In the genomic region with DNA sequence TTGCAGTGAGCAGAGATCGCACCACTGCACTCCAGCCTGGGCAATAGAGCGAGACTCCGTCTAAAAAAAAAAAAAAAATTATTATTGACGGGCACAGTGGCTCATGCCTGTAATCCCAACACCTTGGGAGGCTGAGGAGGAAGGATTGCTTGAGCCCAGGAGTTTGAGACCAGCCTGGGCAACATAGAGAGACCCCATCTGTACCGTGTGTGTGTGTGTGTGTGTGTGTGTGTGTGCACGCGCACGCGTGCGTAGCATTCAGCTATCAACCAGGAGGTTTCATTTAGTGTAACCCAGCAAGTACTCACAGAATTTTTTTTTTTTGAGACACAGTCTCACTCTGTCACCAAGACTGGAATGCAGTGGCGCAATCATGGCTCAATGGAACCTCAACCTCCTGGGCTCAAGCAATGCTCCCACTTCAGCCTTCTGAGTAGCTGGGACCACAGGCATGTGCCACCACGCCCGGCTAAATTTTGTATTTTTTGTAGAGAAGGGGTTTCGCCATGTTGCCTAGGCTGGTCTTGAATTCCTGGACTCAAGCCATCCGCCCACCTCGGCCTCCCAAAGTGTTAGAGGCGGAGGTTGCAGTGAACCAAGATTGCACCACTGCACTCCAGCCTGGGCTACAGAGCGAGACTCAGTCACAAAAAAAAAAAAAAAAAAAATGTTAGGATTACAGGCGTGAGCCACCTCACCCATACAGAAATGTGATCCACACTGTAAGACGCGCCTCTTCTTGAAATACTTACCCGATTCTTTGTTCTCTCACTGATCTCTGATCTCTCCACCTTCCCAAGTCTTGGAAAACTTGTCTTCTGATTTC, we compare ENCODE assay signal across 8 cellular contexts. TPM values are rescaled to one million over a fixed set of nuclear protein-coding genes. Genes with fewer than 3 reads are reported as not detected.
A peak's percentile ranks its signal among the peaks of the same experiment; 100 is the strongest.
DNase-seq lines count a peak whose midpoint lies in the region; ATAC-seq, FAIRE-seq and TF ChIP-seq lines count a peak whose summit lies in the region.
"Not testable (repeated sequence)": the region's sequence is repeated elsewhere in the genome, so short reads cannot be mapped to it uniquely, and the experiment has no call there.

No MANE protein-coding gene starts in this region.

- H3K4me1 Mint-ChIP-seq in HFFc6 (ENCODE audit: low read depth) (peaks cover 40% of the 10 kb centered on the region), nephron progenitor cell (peaks cover 40% of the 10 kb centered on the region)
- peaks cover 20% of the 10 kb centered on the region for H3K4me1 Mint-ChIP-seq in stimulated activated naive CD8-positive, alpha-beta T cell treated with anti-CD3 and anti-CD28 coated beads, Interleukin-15, amount 100 ng/mL, for 72 hours

- peak overlapping the region; percentile 86 for H3K9ac ChIP-seq in keratinocyte (ENCODE audit: control insufficient read depth, extremely low read depth, insufficient read depth, low read length)

- H3K27ac Mint-ChIP-seq in HFFc6 (peak overlapping the region; percentile 98), nephron progenitor cell (peak overlapping the region; percentile 60)
- H3K27ac Mint-ChIP-seq in stimulated activated naive CD8-positive, alpha-beta T cell treated with anti-CD3 and anti-CD28 coated beads, Interleukin-15, amount 100 ng/mL, for 72 hours: peak overlapping the region in 1 of 2 donors; percentile 76

- CTCF ChIA-PET in BJ (lab: Yijun Ruan, JAX): interaction anchor here (1.4 to 7.1 kb wide), 4 partner anchors 8 to 93 kb away, joined by 4 to 54 read pairs (median 14); no protein-coding TSS in a partner anchor

- 77 to 85% methylated on average over 22 of the region's 22 CpGs for WGBS in esophagus, 2 donors

- dilution Hi-C loops in keratinocyte (cut with MboI; ENCODE audit: extremely low pct_ligation_motif_present, low sequenced_read_pairs): not testable (repeated sequence)

- H4K20me1 ChIP-seq in keratinocyte (ENCODE audit: control insufficient read depth, extremely low read depth, insufficient read depth, low read length): not testable (repeated sequence)

- not testable (repeated sequence) for ATAC-seq in stimulated activated naive CD8-positive, alpha-beta T cell treated with anti-CD3 and anti-CD28 coated beads, Interleukin-15, amount 100 ng/mL, for 72 hours

- DNase-seq in BJ (ENCODE audit: low read depth) (peak; percentile 30), HFFc6 (peak; percentile 34), RCC 7860 (ENCODE audit: low spot score) (peak; percentile 42), amniotic epithelial cell (ENCODE audit: low read depth) (peak; percentile 42)
- DNase-seq in keratinocyte (ENCODE audit: low read depth, low spot score); nephron progenitor cell; stimulated activated naive CD8-positive, alpha-beta T cell treated with anti-CD3 and anti-CD28 coated beads, Interleukin-15, amount 100 ng/mL, for 72 hours: not testable (repeated sequence)

- H3K4me3 ChIP-seq in BJ (ENCODE audit: low read depth, low read length); esophagus (ENCODE audit: low read depth in 1 of 2, low read length in 2 of 2): not testable (repeated sequence)
- peak overlapping the region in 1 of 3 experiments; percentile 73 for H3K4me3 ChIP-seq in keratinocyte (ENCODE audit: control insufficient read depth in 2 of 3, extremely low read depth in 1 of 3, insufficient read depth in 2 of 3, low read depth in 1 of 3, low read length in 3 of 3)

- H3K27ac ChIP-seq in esophagus (ENCODE audit: low read depth in 2 of 2, low read length in 1 of 2): peak overlapping the region; percentile 32 to 59
- peak overlapping the region; percentile 93 for H3K27ac ChIP-seq in keratinocyte (ENCODE audit: control insufficient read depth, insufficient read depth, low read length)

- H3K4me2 ChIP-seq in keratinocyte (ENCODE audit: control insufficient read depth, extremely low read depth, insufficient read depth, low read depth, low read length): peak overlapping the region; percentile 89

- H3K27me3 ChIP-seq in BJ (ENCODE audit: control insufficient read depth, insufficient read depth, low read length); esophagus (ENCODE audit: control insufficient read depth in 1 of 2, insufficient read depth in 2 of 2, low read length in 2 of 2); keratinocyte (ENCODE audit: control insufficient read depth, extremely low read depth, insufficient read depth, low read length): not testable (repeated sequence)

- POLR2A ChIA-PET in BJ (lab: Charles Lee): not testable (repeated sequence)

- H3K36me3 ChIP-seq in BJ (ENCODE audit: control insufficient read depth, insufficient read depth, low read length); esophagus (ENCODE audit: control insufficient read depth in 2 of 2, insufficient read depth in 2 of 2, low read length in 1 of 2); keratinocyte (ENCODE audit: control insufficient read depth in 2 of 2, extremely low read depth in 1 of 2, insufficient read depth in 2 of 2, low read length in 2 of 2): not testable (repeated sequence)

- not testable (repeated sequence) for TF ChIP-seq CTCF in BJ (IDR thresholded peaks at IDR 0.05; ENCODE audit: insufficient read depth, low read depth, low read length); HFFc6 (IDR thresholded peaks at IDR 0.05); keratinocyte (optimal IDR thresholded peaks at IDR 0.05 in 1 of 3, IDR thresholded peaks at IDR 0.05 in 1 of 3, conservative IDR thresholded peaks at IDR 0.05 in 1 of 3; ENCODE audit: extremely low read depth in 1 of 3, insufficient read depth in 2 of 3, low read length in 3 of 3); nephron progenitor cell (IDR thresholded peaks at IDR 0.05)

- not testable (repeated sequence) for H3K9me3 Mint-ChIP-seq in HFFc6; nephron progenitor cell; stimulated activated naive CD8-positive, alpha-beta T cell treated with anti-CD3 and anti-CD28 coated beads, Interleukin-15, amount 100 ng/mL, for 72 hours

- not testable (repeated sequence) for FAIRE-seq in RCC 7860 (lab: Jason Lieb, UNC)
- peak; percentile 52 for FAIRE-seq in keratinocyte (lab: Jason Lieb, UNC)

- H3K27me3 Mint-ChIP-seq in HFFc6 (ENCODE audit: insufficient read depth); nephron progenitor cell (ENCODE audit: low read depth, poor library complexity); stimulated activated naive CD8-positive, alpha-beta T cell treated with anti-CD3 and anti-CD28 coated beads, Interleukin-15, amount 100 ng/mL, for 72 hours: not testable (repeated sequence)

- not testable (repeated sequence) for H3K79me2 ChIP-seq in keratinocyte (ENCODE audit: control insufficient read depth, insufficient read depth, low read length)

- H3K9me3 ChIP-seq in esophagus (ENCODE audit: control insufficient read depth in 2 of 2, insufficient read depth in 1 of 2, low read depth in 1 of 2, low read length in 1 of 2); keratinocyte (ENCODE audit: control insufficient read depth, low read depth, low read length): not testable (repeated sequence)

- H3K4me3 Mint-ChIP-seq in HFFc6 (peak overlapping the region; percentile 89), nephron progenitor cell (peak overlapping the region; percentile 58)
- peak overlapping the region; percentile 26 to 63 for H3K4me3 Mint-ChIP-seq in stimulated activated naive CD8-positive, alpha-beta T cell treated with anti-CD3 and anti-CD28 coated beads, Interleukin-15, amount 100 ng/mL, for 72 hours

- not testable (repeated sequence) for H2AFZ ChIP-seq in keratinocyte (ENCODE audit: control insufficient read depth, low read length)

- H3K9me1 ChIP-seq in keratinocyte (ENCODE audit: control insufficient read depth, extremely low read depth, insufficient read depth, low read length): not testable (repeated sequence)

- H3K36me3 Mint-ChIP-seq in HFFc6 (ENCODE audit: low read depth); nephron progenitor cell (ENCODE audit: low read depth): not testable (repeated sequence)

- not testable (repeated sequence) for H3K4me1 ChIP-seq in esophagus (ENCODE audit: control insufficient read depth in 2 of 2, insufficient read depth in 2 of 2, low read length in 1 of 2)
- peaks cover 27% of the 10 kb centered on the region for H3K4me1 ChIP-seq in keratinocyte (ENCODE audit: control insufficient read depth, extremely low read depth, insufficient read depth, low read length)

RNA-seq across cellular contexts. Expression of a gene that starts 35.3 kb away (rescaled TPM):
- 13.4 and 22.8 TPM in 2 replicates for polyA plus RNA-seq in BJ (2011; rRNA removed)
- 16.7 and 17.4 TPM in 2 replicates for polyA minus RNA-seq in BJ (2011; rRNA and poly(A)+ RNA removed)
- 1 to 10 TPM; 1.2 to 2.5 (median 1.5) TPM for total RNA-seq in HFFc6 (2021; fragmentation: NEBNext Ultra II Directional; extraction: Animal tissue kit (Norgen Biotek cat#: 25700))
- 100 to 1,000 TPM in 1 of 2 donors, 10 to 100 TPM in 1; 79.1 to 142 TPM for polyA plus RNA-seq in esophagus
- 9.9 to 18.7 TPM (median 17.6 TPM) in 3 replicates for polyA plus RNA-seq in keratinocyte
- polyA plus RNA-seq in keratinocyte (2011; ENCODE audit: low read depth): 66.4 TPM
- 11.2 and 14.0 TPM in 2 replicates for polyA plus RNA-seq in keratinocyte (2011; cell fraction: cytosol; rRNA removed)
- 11.4 TPM in 2 replicates for polyA plus RNA-seq in keratinocyte (2011; cell fraction: nucleus; rRNA removed)
- polyA plus RNA-seq in keratinocyte (2012; ENCODE audit: low replicate concordance): 11.0 and 143 TPM in 2 replicates
- polyA minus RNA-seq in keratinocyte: 12.0 to 15.1 TPM (median 12.1 TPM) in 3 replicates
- polyA minus RNA-seq in keratinocyte (2011; cell fraction: cytosol; rRNA and poly(A)+ RNA removed): 12.5 TPM
- 4.2 and 4.6 TPM in 2 replicates for polyA minus RNA-seq in keratinocyte (2011; cell fraction: nucleus; rRNA and poly(A)+ RNA removed)

RNA-seq across cellular contexts. Expression of a gene that starts 37.9 kb away (rescaled TPM):
- polyA plus RNA-seq in BJ (2011; rRNA removed): 26.5 and 31.0 TPM in 2 replicates
- 14.5 and 16.1 TPM in 2 replicates for polyA minus RNA-seq in BJ (2011; rRNA and poly(A)+ RNA removed)
- 10 to 100 TPM; 23.5 to 28.2 (median 26.0) TPM for total RNA-seq in HFFc6 (2021; fragmentation: NEBNext Ultra II Directional; extraction: Animal tissue kit (Norgen Biotek cat#: 25700))
- 10 to 100 TPM; 19.1 to 20.3 TPM for polyA plus RNA-seq in esophagus
- polyA plus RNA-seq in keratinocyte: 14.4 to 25.0 TPM (median 21.0 TPM) in 3 replicates
- polyA plus RNA-seq in keratinocyte (2011; ENCODE audit: low read depth): 34.4 TPM
- 11.2 and 12.1 TPM in 2 replicates for polyA plus RNA-seq in keratinocyte (2011; cell fraction: cytosol; rRNA removed)
- 37.7 and 41.5 TPM in 2 replicates for polyA plus RNA-seq in keratinocyte (2011; cell fraction: nucleus; rRNA removed)
- polyA plus RNA-seq in keratinocyte (2012; ENCODE audit: low replicate concordance): 23.3 and 39.4 TPM in 2 replicates
- 8.7 to 15.7 TPM (median 15.1 TPM) in 3 replicates for polyA minus RNA-seq in keratinocyte
- polyA minus RNA-seq in keratinocyte (2011; cell fraction: cytosol; rRNA and poly(A)+ RNA removed): 10.9 TPM
- polyA minus RNA-seq in keratinocyte (2011; cell fraction: nucleus; rRNA and poly(A)+ RNA removed): 17.3 and 35.8 TPM in 2 replicates
